Comparison of ENCODE assay signal across 18 cellular contexts in genomic region chr9:18017136-18017535, GRCh38.
DNase-seq lines count a peak whose midpoint lies in the region; TF ChIP-seq lines count a peak whose summit lies in the region.
"Had no signal": no experiment of that assay in that cellular context is flagged by ENCODE, and none has a peak within 500 bp of the region (broad histone marks: within the 10 kb centered on the region; RNA-seq: fewer than 3 reads in every experiment).

No MANE protein-coding gene starts in this region.

- in situ Hi-C loops in SK-MEL-5 (cut with HindIII; ENCODE audit: low pct_unique_long_range_greater_than_20kb, low sequenced_read_pairs) = no loop called here

- peak; percentile 11 for TF ChIP-seq CTCF in epithelial cell of proximal tubule (conservative IDR thresholded peaks at IDR 0.05; ENCODE audit: low read depth, low read length)

- DNase-seq in DMS 273 (lab: John Stamatoyannopoulos, UW; ENCODE audit: unreplicated experiment) = peak; percentile 5
- no peak for DNase-seq in DMS 273 treated with DMSO at 0.1 percent for 48 hours (lab: John Stamatoyannopoulos, UW)
- DNase-seq in SK-MEL-5 (ENCODE audit: low read depth, low spot score) = peak; percentile 0
- DNase-seq in epithelial cell of proximal tubule (ENCODE audit: low read depth) = no peak
- DNase-seq in AG08395 (ENCODE audit: low spot score) = no peak
- DNase-seq in foreskin melanocyte = no peak
- no peak for DNase-seq in OCI-M2 (lab: John Stamatoyannopoulos, UW; ENCODE audit: unreplicated experiment)
- DNase-seq in NCI-H187 (lab: John Stamatoyannopoulos, UW) = no peak
- DNase-seq: GF-D8; IMR-90; MG63; NCI-H1048; NCI-H1436; NCI-H2029; NCI-H446; NCI-H69; NK-92 treated with Interleukin-12 subunit alpha and Interleukin-12 subunit beta, amount 100 ng/mL, for 24 hours; SHP77 had no signal

- H3K4me3 ChIP-seq in epithelial cell of proximal tubule (ENCODE audit: low read depth, low read length) = no peak overlapping the region
- H3K4me3 ChIP-seq: MG63 had no signal

Comparison
In these comparisons a context has a peak if more than half of its experiments do, and no peak if none do; other contexts are left out.
1. DNase-seq: peak in DMS 273 (single experiment) and SK-MEL-5 (single experiment); none in DMS 273 treated with DMSO at 0.1 percent for 48 hours (single experiment), epithelial cell of proximal tubule (single experiment), AG08395 (single experiment), foreskin melanocyte (single experiment), OCI-M2 (single experiment) and NCI-H187 (0 of 2).